In the genomic region with DNA sequence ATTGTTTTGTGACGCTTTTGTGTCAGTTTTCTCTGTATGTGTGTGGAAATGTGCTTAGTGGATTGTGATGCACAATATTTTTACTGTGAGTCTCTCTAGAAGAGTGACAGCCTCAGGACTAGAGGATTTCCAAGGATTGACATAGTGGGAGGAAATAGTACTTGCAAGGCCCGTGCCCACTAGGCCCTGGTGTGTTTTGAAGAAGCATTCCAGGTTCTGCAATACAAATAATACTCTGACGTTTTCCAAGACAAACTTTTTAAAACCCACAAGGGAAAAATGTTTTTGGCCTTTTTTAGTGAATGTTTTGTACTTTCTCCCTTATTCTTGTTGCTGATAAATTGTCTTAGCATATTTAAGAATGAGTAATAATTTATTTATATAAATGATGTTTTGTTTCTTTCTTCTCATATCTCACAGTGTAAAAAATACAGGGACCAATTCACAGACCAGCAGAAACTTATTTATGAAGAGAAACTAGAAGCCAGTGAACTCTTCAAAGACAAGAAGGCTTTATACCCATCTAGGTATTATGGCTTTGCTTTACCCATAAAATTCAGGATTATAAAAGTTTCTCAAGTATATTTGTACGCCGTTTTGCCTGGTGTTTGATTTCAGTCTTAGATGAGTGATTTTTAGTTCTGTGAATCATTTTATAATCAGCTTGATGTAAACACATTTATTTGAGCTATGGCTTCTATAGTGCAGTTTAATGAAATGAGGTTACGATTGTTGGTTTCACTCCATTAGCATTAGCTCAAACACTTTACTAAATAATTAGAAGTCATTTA, we compare ENCODE assay signal across 19 cellular contexts.
DNase-seq lines count a peak whose midpoint lies in the region; ATAC-seq and TF ChIP-seq lines count a peak whose summit lies in the region.
"Had no signal": no experiment of that assay in that cellular context is flagged by ENCODE, and none has a peak within 500 bp of the region (broad histone marks: within the 10 kb centered on the region; RNA-seq: fewer than 3 reads in every experiment).

No MANE protein-coding gene starts in this region.

- no peaks in the 10 kb centered on the region for H3K36me3 Mint-ChIP-seq in activated T-helper 17 cell treated with anti-CD3 and anti-CD28 coated beads, Interleukin-2, amount 50 U/mL, for 72 hours (ENCODE audit: low read depth)

- H3K4me2 ChIP-seq in fibroblast of lung (ENCODE audit: extremely low read depth, insufficient read depth, low read length), result no peak overlapping the region
- H3K4me2 ChIP-seq in osteoblast (ENCODE audit: insufficient read depth, low read length), result no peak overlapping the region

- ATAC-seq in HG03442 (IDR thresholded peaks at IDR 0.05; ENCODE audit: unreplicated experiment), result no peak
- no peak for ATAC-seq in activated T-helper 17 cell treated with anti-CD3 and anti-CD28 coated beads, Interleukin-2, amount 50 U/mL, for 72 hours (replicated peaks)
- ATAC-seq: GM12878 had no signal

- TF ChIP-seq CTCF in ascending aorta (IDR thresholded peaks at IDR 0.05) (no peak), fibroblast of lung (conservative IDR thresholded peaks at IDR 0.05 in 1 of 2, IDR thresholded peaks at IDR 0.05 in 1 of 2; ENCODE audit: low read depth in 1 of 2, low read length in 2 of 2) (no peak), osteoblast (IDR thresholded peaks at IDR 0.05; ENCODE audit: extremely low read depth, low read depth, low read length) (no peak)

- H3K4me3 ChIP-seq in ascending aorta (no peak overlapping the region), fibroblast of lung (replicated peaks in 1 of 4; ENCODE audit: control extremely low read depth in 1 of 4, insufficient read depth in 1 of 4, low read depth in 3 of 4, low read length in 4 of 4) (no peak overlapping the region), osteoblast (ENCODE audit: insufficient read depth, low read length) (no peak overlapping the region), urinary bladder (ENCODE audit: low read depth, low read length) (no peak overlapping the region)
- H3K4me3 ChIP-seq: GM12878, HAP-1 had no signal

- intact Hi-C loops in ascending aorta (cut with DNase I), result loop anchor here (5.0 kb wide), 1 partner anchor 244 kb away; no protein-coding TSS in a partner anchor

- H3K27ac Mint-ChIP-seq in activated T-helper 17 cell treated with anti-CD3 and anti-CD28 coated beads, Interleukin-2, amount 50 U/mL, for 72 hours, result no peak overlapping the region

- no peaks in the 10 kb centered on the region for H3K27me3 Mint-ChIP-seq in activated T-helper 17 cell treated with anti-CD3 and anti-CD28 coated beads, Interleukin-2, amount 50 U/mL, for 72 hours

- DNase-seq in ascending aorta (ENCODE audit: low spot score in 2 of 2), result peak in 1 of 2 donors; percentile 70
- DNase-seq in fibroblast of lung (ENCODE audit: low read depth in 2 of 2), result peak; percentile 19 to 28
- no peak for DNase-seq in osteoblast (ENCODE audit: insufficient read length, low spot score, missing footprints)
- no peak for DNase-seq in stimulated activated CD4-positive, alpha-beta T cell treated with anti-CD3 and anti-CD28 coated beads, Interleukin-4, amount 100 ng/mL, for 4 hours
- DNase-seq: DMS 273 treated with DMSO at 0.1 percent for 48 hours, GDM1, Karpas-422, MM.1S, NCI-H1105, NCI-H1694 treated with DMSO at 0.1 percent for 48 hours, NCI-H2107, NCI-H345, NCI-H526 had no signal

- no peaks in the 10 kb centered on the region for H3K4me1 Mint-ChIP-seq in activated T-helper 17 cell treated with anti-CD3 and anti-CD28 coated beads, Interleukin-2, amount 50 U/mL, for 72 hours

- 74% methylated on average over 6 of the region's 6 CpGs for WGBS in urinary bladder

- H3K27ac ChIP-seq in ascending aorta (peak overlapping the region; percentile 53 to 71), fibroblast of lung (ENCODE audit: insufficient read depth, low read length) (no peak overlapping the region), osteoblast (ENCODE audit: low read depth, low read length) (peak overlapping the region; percentile 40), urinary bladder (ENCODE audit: low read depth) (peak overlapping the region; percentile 38)
- H3K27ac ChIP-seq: C4-2B had no signal

- H3K9me3 ChIP-seq in ascending aorta, result no peaks in the 10 kb centered on the region
- no peaks in the 10 kb centered on the region for H3K9me3 ChIP-seq in fibroblast of lung (ENCODE audit: control insufficient read depth, insufficient read depth, low read depth, low read length)
- H3K9me3 ChIP-seq in osteoblast (ENCODE audit: low read depth, low read length), result no peaks in the 10 kb centered on the region
- H3K9me3 ChIP-seq: HAP-1 had no signal

- no peak overlapping the region for H3K9ac ChIP-seq in fibroblast of lung (ENCODE audit: insufficient read depth, low read length)

- H3K4me3 Mint-ChIP-seq in activated T-helper 17 cell treated with anti-CD3 and anti-CD28 coated beads, Interleukin-2, amount 50 U/mL, for 72 hours, result no peak overlapping the region

- H3K27me3 ChIP-seq in ascending aorta (no peaks in the 10 kb centered on the region), fibroblast of lung (ENCODE audit: control insufficient read depth, insufficient read depth, low read length) (no peaks in the 10 kb centered on the region), osteoblast (ENCODE audit: insufficient read depth, low read length) (no peaks in the 10 kb centered on the region)

- H4K20me1 ChIP-seq in fibroblast of lung (ENCODE audit: control insufficient read depth, extremely low read depth, insufficient read depth, low read length), result no peaks in the 10 kb centered on the region
- H4K20me1 ChIP-seq in osteoblast (ENCODE audit: insufficient read depth, low read length), result no peaks in the 10 kb centered on the region

- H2AFZ ChIP-seq in fibroblast of lung (ENCODE audit: low read length) (no peak overlapping the region), osteoblast (ENCODE audit: low read length) (no peak overlapping the region)

- H3K9me3 Mint-ChIP-seq in activated T-helper 17 cell treated with anti-CD3 and anti-CD28 coated beads, Interleukin-2, amount 50 U/mL, for 72 hours, result no peaks in the 10 kb centered on the region

- peaks cover 0 to 28% of the 10 kb centered on the region in 2 donors for H3K4me1 ChIP-seq in ascending aorta
- H3K4me1 ChIP-seq in fibroblast of lung (ENCODE audit: control insufficient read depth, extremely low read depth, insufficient read depth, low read length), result no peaks in the 10 kb centered on the region
- peaks cover 14% of the 10 kb centered on the region for H3K4me1 ChIP-seq in osteoblast (ENCODE audit: insufficient read depth, low read length)
- H3K4me1 ChIP-seq in urinary bladder (ENCODE audit: insufficient read depth), result no peaks in the 10 kb centered on the region
- H3K4me1 ChIP-seq: HAP-1 had no signal

- H3K36me3 ChIP-seq in ascending aorta (peaks cover 8 to 33% of the 10 kb centered on the region in 2 donors), fibroblast of lung (ENCODE audit: control insufficient read depth, insufficient read depth, low read length) (peaks cover 11% of the 10 kb centered on the region), osteoblast (ENCODE audit: insufficient read depth, low read length) (peaks cover 99% of the 10 kb centered on the region), urinary bladder (ENCODE audit: insufficient read depth) (peaks cover 2% of the 10 kb centered on the region)

- H3K79me2 ChIP-seq in fibroblast of lung (ENCODE audit: control insufficient read depth, insufficient read depth, low read length) (no peaks in the 10 kb centered on the region), osteoblast (ENCODE audit: insufficient read depth, low read length) (peaks cover 3% of the 10 kb centered on the region)

Comparison
In these comparisons a context has a peak if more than half of its experiments do, and no peak if none do; other contexts are left out.
1. DNase-seq: peak in fibroblast of lung (2 of 2); none in osteoblast (single experiment) and stimulated activated CD4-positive, alpha-beta T cell treated with anti-CD3 and anti-CD28 coated beads, Interleukin-4, amount 100 ng/mL, for 4 hours (0 of 2).